28 cellular contexts compared by ENCODE assay signal in the genomic region with DNA sequence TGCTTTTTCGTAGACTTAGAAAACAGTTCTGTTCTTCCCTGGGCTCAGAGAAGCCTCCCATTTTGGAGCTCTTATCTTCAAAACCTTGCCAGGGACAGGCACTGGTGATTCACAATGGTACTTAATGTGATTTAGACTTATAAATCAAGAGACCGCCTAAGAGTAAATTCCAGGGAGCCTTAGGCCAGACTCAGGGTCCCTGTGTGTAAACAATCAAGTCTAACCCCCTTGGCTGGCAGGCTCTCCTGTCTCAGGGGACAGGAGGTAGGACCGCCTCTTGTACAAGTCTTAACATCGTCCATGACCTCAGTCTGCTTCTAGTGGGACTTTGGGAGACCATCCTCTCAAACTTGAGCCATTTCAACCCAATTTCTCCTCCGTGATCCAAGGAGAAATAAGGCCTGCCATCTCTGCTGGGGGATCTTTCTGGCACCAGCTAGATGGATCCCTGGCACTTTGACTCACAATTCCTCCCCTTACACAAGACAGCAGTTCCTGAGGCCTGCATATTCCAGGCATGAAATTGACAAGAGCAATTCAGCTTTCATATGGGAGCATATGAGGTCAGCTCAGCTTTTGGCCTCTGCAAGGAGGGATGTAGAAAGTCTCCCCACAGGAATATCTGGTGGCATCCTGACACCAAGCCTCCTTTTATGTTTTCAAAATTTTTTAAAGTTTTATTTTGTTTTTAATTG.
"Had no signal": no experiment of that assay in that cellular context is flagged by ENCODE, and none has a peak within 500 bp of the region (broad histone marks: within the 10 kb centered on the region; RNA-seq: fewer than 3 reads in every experiment).

No MANE protein-coding gene starts in this region.

- H3K36me3 Mint-ChIP-seq: activated CD8-positive, alpha-beta memory T cell treated with anti-CD3 and anti-CD28 coated beads, Interleukin-2, amount 10 ng/mL, durations not matched to agents 7 days and 5 days; activated naive CD8-positive, alpha-beta T cell; stimulated activated memory B cell treated with anti-CD40 and anti-IgM and Interleukin-4, amounts not matched to agents 10 μg/mL and 1 μg/mL and 100 μg/mL, for 72 hours had no signal

- H3K27me3 Mint-ChIP-seq: activated CD8-positive, alpha-beta memory T cell treated with anti-CD3 and anti-CD28 coated beads, Interleukin-2, amount 10 ng/mL, durations not matched to agents 7 days and 5 days; activated naive CD8-positive, alpha-beta T cell; stimulated activated naive CD8-positive, alpha-beta T cell treated with anti-CD3 and anti-CD28 coated beads, Interleukin-15, amount 100 ng/mL, for 72 hours had no signal

- H3K36me3 ChIP-seq: brain microvascular endothelial cell, gastroesophageal sphincter, lower lobe of right lung, ovary, prostate gland, sigmoid colon, thyroid gland had no signal

- H3K27me3 ChIP-seq: brain microvascular endothelial cell, gastroesophageal sphincter, ovary, sigmoid colon, thyroid gland had no signal

- DNase-seq: activated B cell treated with CpG ODN at 0.5 μM for 24 hours; activated CD8-positive, alpha-beta memory T cell treated with anti-CD3 and anti-CD28 coated beads, Interleukin-2, amount 10 ng/mL, durations not matched to agents 7 days and 5 days; activated CD8-positive, alpha-beta T cell treated with anti-CD3 and anti-CD28 coated beads, Interleukin-2, amount 10 ng/mL, durations not matched to agents 7 days and 5 days; activated T-cell treated with anti-CD3 and anti-CD28 coated beads, Interleukin-2, amount 50 U/mL, for 48 hours; brain microvascular endothelial cell; effector memory CD8-positive, alpha-beta T cell; erythroblast; hippocampal formation; left cardiac atrium; lower lobe of right lung; ovary; retina; sigmoid colon; stimulated activated CD4-positive, alpha-beta T cell treated with anti-CD3 and anti-CD28 coated beads, Interleukin-1b, Interleukin-23, amount 100 ng/mL, for 48 hours; stimulated activated CD4-positive, alpha-beta T cell treated with anti-CD3 and anti-CD28 coated beads, Interleukin-4, amount 100 ng/mL, for 4 hours; stimulated activated CD8-positive, alpha-beta memory T cell treated with anti-CD3 and anti-CD28 coated beads, Interleukin-4, amount 100 ng/mL, for 48 hours; stimulated activated naive CD8-positive, alpha-beta T cell treated with anti-CD3 and anti-CD28 coated beads, Interleukin-15, amount 100 ng/mL, for 72 hours; substantia nigra; T-helper 1 cell; thyroid gland had no signal

- H3K4me1 ChIP-seq: prostate gland had no signal

- H3K27ac Mint-ChIP-seq: activated B cell treated with CpG ODN at 0.5 μM for 24 hours; activated CD8-positive, alpha-beta memory T cell treated with anti-CD3 and anti-CD28 coated beads, Interleukin-2, amount 10 ng/mL, durations not matched to agents 7 days and 5 days; activated CD8-positive, alpha-beta T cell treated with anti-CD3 and anti-CD28 coated beads, Interleukin-2, amount 10 ng/mL, durations not matched to agents 7 days and 5 days; activated naive CD8-positive, alpha-beta T cell; activated T-helper 2 cell treated with anti-CD3 and anti-CD28 coated beads, Interferon-gamma antibody, Interleukin-2, Interleukin-4, amounts not matched to agents 10 μg/mL and 5 μg/mL and 100 μg/mL, durations not matched to agents 14 hours and 24 hours and 36 hours; effector memory CD8-positive, alpha-beta T cell; stimulated activated memory B cell treated with anti-CD40 and anti-IgM and Interleukin-4, amounts not matched to agents 10 μg/mL and 1 μg/mL and 100 μg/mL, for 72 hours; stimulated activated naive CD8-positive, alpha-beta T cell treated with anti-CD3 and anti-CD28 coated beads, Interleukin-15, amount 100 ng/mL, for 72 hours; T-helper 2 cell treated with Interferon-gamma antibody and Interleukin-4, amounts not matched to agents 5 μg/mL and 100 μg/mL, for 36 hours had no signal

- H3K4me3 Mint-ChIP-seq: activated B cell treated with CpG ODN at 0.5 μM for 24 hours; activated CD8-positive, alpha-beta memory T cell treated with anti-CD3 and anti-CD28 coated beads, Interleukin-2, amount 10 ng/mL, durations not matched to agents 7 days and 5 days; activated CD8-positive, alpha-beta T cell treated with anti-CD3 and anti-CD28 coated beads, Interleukin-2, amount 10 ng/mL, durations not matched to agents 7 days and 5 days; activated naive CD8-positive, alpha-beta T cell; effector memory CD8-positive, alpha-beta T cell; stimulated activated memory B cell treated with anti-CD40 and anti-IgM and Interleukin-4, amounts not matched to agents 10 μg/mL and 1 μg/mL and 100 μg/mL, for 72 hours; stimulated activated naive CD8-positive, alpha-beta T cell treated with anti-CD3 and anti-CD28 coated beads, Interleukin-15, amount 100 ng/mL, for 72 hours; T-helper 2 cell treated with Interferon-gamma antibody and Interleukin-4, amounts not matched to agents 5 μg/mL and 100 μg/mL, for 36 hours had no signal

- H3K9me3 ChIP-seq: gastroesophageal sphincter, lower lobe of right lung, ovary, prostate gland, sigmoid colon, thyroid gland had no signal

- H3K4me1 Mint-ChIP-seq: activated B cell treated with CpG ODN at 0.5 μM for 24 hours; activated CD8-positive, alpha-beta memory T cell treated with anti-CD3 and anti-CD28 coated beads, Interleukin-2, amount 10 ng/mL, durations not matched to agents 7 days and 5 days had no signal

- ATAC-seq: activated CD8-positive, alpha-beta memory T cell treated with anti-CD3 and anti-CD28 coated beads, Interleukin-2, amount 10 ng/mL, durations not matched to agents 7 days and 5 days; activated CD8-positive, alpha-beta T cell treated with anti-CD3 and anti-CD28 coated beads, Interleukin-2, amount 10 ng/mL, durations not matched to agents 7 days and 5 days; effector memory CD8-positive, alpha-beta T cell; gastroesophageal sphincter; left cardiac atrium; lower lobe of right lung; stimulated activated memory B cell treated with anti-CD40 and anti-IgM and Interleukin-4, amounts not matched to agents 10 μg/mL and 1 μg/mL and 100 μg/mL, for 72 hours; stimulated activated naive CD8-positive, alpha-beta T cell treated with anti-CD3 and anti-CD28 coated beads, Interleukin-15, amount 100 ng/mL, for 72 hours had no signal

- H3K9me3 Mint-ChIP-seq: activated B cell treated with CpG ODN at 0.5 μM for 24 hours; activated T-helper 2 cell treated with anti-CD3 and anti-CD28 coated beads, Interferon-gamma antibody, Interleukin-2, Interleukin-4, amounts not matched to agents 10 μg/mL and 5 μg/mL and 100 μg/mL, durations not matched to agents 14 hours and 24 hours and 36 hours; effector memory CD8-positive, alpha-beta T cell; stimulated activated memory B cell treated with anti-CD40 and anti-IgM and Interleukin-4, amounts not matched to agents 10 μg/mL and 1 μg/mL and 100 μg/mL, for 72 hours; stimulated activated naive CD8-positive, alpha-beta T cell treated with anti-CD3 and anti-CD28 coated beads, Interleukin-15, amount 100 ng/mL, for 72 hours; T-helper 2 cell treated with Interferon-gamma antibody and Interleukin-4, amounts not matched to agents 5 μg/mL and 100 μg/mL, for 36 hours had no signal

- H3K4me3 ChIP-seq: coronary artery, gastroesophageal sphincter, lower lobe of right lung, ovary, prostate gland, sigmoid colon, smooth muscle cell, thyroid gland had no signal

- H3K4me2 ChIP-seq: smooth muscle cell had no signal

- H3K27ac ChIP-seq: brain microvascular endothelial cell, coronary artery, gastroesophageal sphincter, lower lobe of right lung, ovary, prostate gland, thyroid gland had no signal
